In the genomic region with DNA sequence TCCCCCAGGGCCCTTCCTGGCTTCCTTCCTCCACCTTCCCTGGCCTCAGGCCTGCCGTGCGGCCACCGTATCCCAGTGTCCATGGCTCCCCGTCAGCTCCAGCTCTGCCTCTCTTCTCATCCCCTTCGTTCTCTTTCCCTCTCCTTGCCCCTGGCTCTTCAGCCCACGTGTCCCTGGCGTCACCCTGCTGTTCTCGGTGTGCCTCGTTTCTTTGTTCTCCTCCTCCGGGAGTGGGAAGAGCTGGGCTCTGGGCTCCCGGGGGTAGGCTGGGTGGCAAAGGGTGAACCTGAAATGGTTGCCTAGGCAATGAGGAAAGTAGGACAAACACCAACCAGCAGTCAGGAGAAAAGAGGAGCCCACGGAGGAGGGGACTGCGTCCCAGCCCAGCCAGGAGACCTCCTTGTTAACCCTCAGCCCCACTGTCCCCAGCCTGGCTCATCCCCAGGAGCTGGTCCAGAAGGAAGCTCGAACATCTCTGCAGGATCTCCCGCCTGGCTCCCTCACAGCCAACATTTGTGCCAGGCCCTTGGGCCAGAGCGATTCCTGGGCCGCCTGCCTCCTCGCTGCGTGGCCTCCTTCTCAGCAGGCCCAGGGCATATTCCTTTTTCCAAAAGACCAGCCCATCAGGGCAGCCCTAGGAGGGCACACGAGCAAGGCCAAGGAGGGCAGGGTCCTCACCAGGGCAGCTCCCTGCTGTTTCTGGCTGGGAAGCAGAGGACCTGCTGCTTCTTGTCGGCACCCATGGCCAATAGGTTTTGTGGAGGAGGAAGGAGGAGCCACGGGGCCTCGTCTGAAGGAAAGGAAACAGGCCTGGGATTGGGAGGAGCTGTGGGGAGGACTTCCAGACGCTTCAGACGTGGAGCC, we compare ENCODE assay signal across 12 cellular contexts. TPM values are rescaled to one million over a fixed set of nuclear protein-coding genes. Genes with fewer than 3 reads are reported as not detected.
A peak's percentile ranks its signal among the peaks of the same experiment; 100 is the strongest.
DNase-seq lines count a peak whose midpoint lies in the region; ATAC-seq and TF ChIP-seq lines count a peak whose summit lies in the region.
"Had no signal": no experiment of that assay in that cellular context is flagged by ENCODE, and none has a peak within 500 bp of the region (broad histone marks: within the 10 kb centered on the region; RNA-seq: fewer than 3 reads in every experiment).

No MANE protein-coding gene starts in this region.

- H3K27me3 ChIP-seq in Caco-2 (replicated peaks; ENCODE audit: control insufficient read depth, insufficient read depth, low read length) (no peaks in the 10 kb centered on the region), neural progenitor cell (peaks cover 4% of the 10 kb centered on the region), foreskin keratinocyte (no peaks in the 10 kb centered on the region)
- H3K27me3 ChIP-seq: brain microvascular endothelial cell had no signal

- H3K4me3 ChIP-seq in Caco-2 (ENCODE audit: low read depth, low read length) (no peak overlapping the region), neural progenitor cell (no peak overlapping the region)

- no peaks in the 10 kb centered on the region for H4K20me1 ChIP-seq in neural progenitor cell (ENCODE audit: low read depth)

- H3K27me3 Mint-ChIP-seq in Caco-2 (ENCODE audit: insufficient read depth, unreplicated experiment): no peaks in the 10 kb centered on the region
- H3K27me3 Mint-ChIP-seq in neural progenitor cell (ENCODE audit: insufficient read depth, low read depth): peaks cover 9% of the 10 kb centered on the region

- H3K36me3 Mint-ChIP-seq in Caco-2 (ENCODE audit: insufficient read depth, unreplicated experiment) (peaks cover 5% of the 10 kb centered on the region), neural progenitor cell (peaks cover 3% of the 10 kb centered on the region)

- H3K4me2 ChIP-seq in neural progenitor cell: peak overlapping the region; percentile 28

- peak overlapping the region; percentile 56 for H3K27ac Mint-ChIP-seq in Caco-2 (ENCODE audit: unreplicated experiment)
- peak overlapping the region; percentile 66 for H3K27ac Mint-ChIP-seq in neural progenitor cell

- H3K36me3 ChIP-seq in Caco-2 (ENCODE audit: control insufficient read depth, insufficient read depth, low read length) (no peaks in the 10 kb centered on the region), neural progenitor cell (no peaks in the 10 kb centered on the region)
- H3K36me3 ChIP-seq: brain microvascular endothelial cell had no signal

- no TSS peak for BruUV-seq in Caco-2 (replicated peaks; lab: Mats Ljungman, UMichigan)

- no peaks in the 10 kb centered on the region for H3K79me2 ChIP-seq in neural progenitor cell (ENCODE audit: low read depth)

- H3F3A ChIP-seq in neural progenitor cell (ENCODE audit: low read depth): peaks cover 21% of the 10 kb centered on the region

- H3K9ac ChIP-seq in neural progenitor cell: no peak overlapping the region

- TF ChIP-seq CTCF in Caco-2 (IDR thresholded peaks at IDR 0.05; ENCODE audit: insufficient read depth in 1 of 2, low read depth in 1 of 2, low read length in 1 of 2, severe bottlenecking in 1 of 2, unreplicated experiment in 1 of 2) (no peak), neural progenitor cell (IDR thresholded peaks at IDR 0.05) (no peak), foreskin keratinocyte (conservative IDR thresholded peaks at IDR 0.05) (no peak)

- DNase-seq in Ammon's horn (ENCODE audit: low spot score) (peak; percentile 58), Caco-2 (no peak), neural progenitor cell (ENCODE audit: low spot score) (no peak), glomerular visceral epithelial cell (ENCODE audit: extremely low spot score) (no peak), foreskin keratinocyte (no peak), SIG-M5 (lab: John Stamatoyannopoulos, UW) (no peak)
- DNase-seq: activated T-cell treated with anti-CD3 and anti-CD28 coated beads, Interleukin-2, amount 50 U/mL, for 1 hour; brain microvascular endothelial cell; Kasumi-1 had no signal

- no peak overlapping the region for H3K4me3 Mint-ChIP-seq in Caco-2 (ENCODE audit: unreplicated experiment)
- peak overlapping the region; percentile 41 for H3K4me3 Mint-ChIP-seq in neural progenitor cell

- no peak overlapping the region for H2AFZ ChIP-seq in neural progenitor cell (replicated peaks)

- CTCF ChIA-PET in Caco-2 (lab: Charles Lee): interaction anchor here (0.6 to 2.3 kb wide), 3 partner anchors 10 to 160 kb away, joined by 3 to 27 read pairs (median 5); no protein-coding TSS in a partner anchor

- H3K4me1 ChIP-seq in Caco-2 (peaks cover 30% of the 10 kb centered on the region), neural progenitor cell (peaks cover 43% of the 10 kb centered on the region), foreskin keratinocyte (peaks cover 7% of the 10 kb centered on the region)

- peak overlapping the region; percentile 69 for H3K27ac ChIP-seq in cingulate gyrus (ENCODE audit: low read depth, low read length)
- peak overlapping the region; percentile 64 for H3K27ac ChIP-seq in neural progenitor cell
- H3K27ac ChIP-seq in foreskin keratinocyte: no peak overlapping the region
- H3K27ac ChIP-seq: brain microvascular endothelial cell had no signal

- POLR2A ChIA-PET in Caco-2 (lab: Charles Lee): no interaction called here

- no peak for ATAC-seq in foreskin keratinocyte
- no peak for ATAC-seq in activated CD4-positive, CD25-positive, alpha-beta regulatory T cell treated with anti-CD3 and anti-CD28 coated beads, Interleukin-2, amount 50 U/mL, for 24 hours
- ATAC-seq: Panc1 had no signal

- intact Hi-C loops in Caco-2 (cut with micrococcal nuclease; ENCODE audit: unreplicated experiment): loop anchor here (10.0 kb wide), 1 partner anchor 292 kb away; no protein-coding TSS in a partner anchor

- H3K9me3 Mint-ChIP-seq in Caco-2 (ENCODE audit: unreplicated experiment) (no peaks in the 10 kb centered on the region), neural progenitor cell (peaks cover 2% of the 10 kb centered on the region)

- H3K4me1 Mint-ChIP-seq in Caco-2 (ENCODE audit: low read depth, unreplicated experiment) (peaks cover 27% of the 10 kb centered on the region), neural progenitor cell (peaks cover 47% of the 10 kb centered on the region)

- no peaks in the 10 kb centered on the region for H3K9me3 ChIP-seq in Caco-2
- H3K9me3 ChIP-seq in neural progenitor cell (ENCODE audit: low read depth): no peaks in the 10 kb centered on the region

RNA-seq across cellular contexts. Expression of gene DNMT3A, which starts 30.9 kb away (rescaled TPM):
- total RNA-seq in Caco-2 (2022): 62.1 and 72.2 TPM in 2 replicates
- 46.5 and 81.1 TPM in 2 replicates for total RNA-seq in neural progenitor cell (ENCODE audit: low replicate concordance)
- total RNA-seq in foreskin keratinocyte: 6.6 and 8.0 TPM in 2 replicates
- polyA plus RNA-seq in foreskin keratinocyte: 3.0 and 3.2 TPM in 2 replicates
